In the genomic region with DNA sequence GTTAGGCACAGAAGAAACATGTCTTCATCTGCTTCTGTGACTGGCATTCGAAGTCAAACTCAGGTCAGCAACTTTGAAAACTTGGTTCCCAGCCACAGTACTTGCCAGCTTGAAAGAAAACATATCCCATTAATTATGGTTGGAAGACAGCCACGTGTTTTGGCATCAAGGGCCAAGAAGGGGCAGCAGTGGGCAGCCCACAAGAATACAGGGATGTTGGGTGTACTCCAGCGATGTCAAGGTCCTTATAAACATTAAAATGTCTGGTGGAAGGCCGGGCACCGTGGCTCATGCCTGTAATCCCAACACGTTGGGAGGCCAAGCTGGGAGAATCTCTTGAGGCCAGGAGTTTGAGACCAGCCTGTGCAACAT, we compare ENCODE assay signal across 26 cellular contexts. TPM values are rescaled to one million over a fixed set of nuclear protein-coding genes. Genes with fewer than 3 reads are reported as not detected.
DNase-seq lines count a peak whose midpoint lies in the region; ATAC-seq and TF ChIP-seq lines count a peak whose summit lies in the region.
"Had no signal": no experiment of that assay in that cellular context is flagged by ENCODE, and none has a peak within 500 bp of the region (broad histone marks: within the 10 kb centered on the region; RNA-seq: fewer than 3 reads in every experiment).

No MANE protein-coding gene starts in this region.

- TF ChIP-seq POLR2A in esophagus squamous epithelium (IDR thresholded peaks at IDR 0.05) (no peak), gastrocnemius medialis (IDR thresholded peaks at IDR 0.05) (no peak), spleen (IDR thresholded peaks at IDR 0.05) (no peak)

- H3K4me3 Mint-ChIP-seq in T-helper 2 cell treated with Interferon-gamma antibody and Interleukin-4, amounts not matched to agents 5 μg/mL and 100 μg/mL, for 36 hours = peak overlapping the region; percentile 90
- H3K4me3 Mint-ChIP-seq: activated naive CD4-positive, alpha-beta T cell treated with anti-CD3 and anti-CD28 coated beads for 36 hours; neural progenitor cell had no signal

- peaks cover 2% of the 10 kb centered on the region for H3K27me3 Mint-ChIP-seq in T-helper 2 cell treated with Interferon-gamma antibody and Interleukin-4, amounts not matched to agents 5 μg/mL and 100 μg/mL, for 36 hours (ENCODE audit: low read depth)

- H3K27me3 ChIP-seq in esophagus squamous epithelium (peaks cover 0 to 20% (median 0%) of the 10 kb centered on the region in 4 donors), gastrocnemius medialis (no peaks in the 10 kb centered on the region), spleen (replicated peaks in 1 of 7) (peaks cover 0 to 87% (median 16%) of the 10 kb centered on the region in 7 donors)
- H3K27me3 ChIP-seq: neural progenitor cell, Peyer's patch had no signal

- DNase-seq in T-helper 2 cell treated with Interferon-gamma antibody and Interleukin-4, amounts not matched to agents 5 μg/mL and 100 μg/mL, for 36 hours (ENCODE audit: low spot score) = no peak
- DNase-seq in T-helper 2 cell (no peak), esophagus squamous epithelium (lab: John Stamatoyannopoulos, UW) (no peak), gastrocnemius medialis (no peak), NCI-H774 (lab: John Stamatoyannopoulos, UW) (no peak), DMS114 treated with DMSO at 0.1 percent for 48 hours (lab: John Stamatoyannopoulos, UW; ENCODE audit: unreplicated experiment) (no peak), spleen (no peak)
- DNase-seq: activated CD4-positive, alpha-beta T cell treated with anti-CD3 and anti-CD28 coated beads for 4 hours; activated naive CD4-positive, alpha-beta T cell treated with anti-CD3 and anti-CD28 coated beads for 36 hours; activated T-cell treated with anti-CD3 and anti-CD28 coated beads, Interleukin-2, amount 50 U/mL, for 48 hours; aorta; cerebellar nuclear complex; foreskin keratinocyte; HCEC 1CT; hypothalamus; mucosa of descending colon; NCI-H1694; NCI-H2171; NCI-H526 treated with DMSO at 0.1 percent for 48 hours; Peyer's patch; T-helper 17 cell had no signal

- peaks cover 70% of the 10 kb centered on the region for H3K4me1 Mint-ChIP-seq in T-helper 2 cell treated with Interferon-gamma antibody and Interleukin-4, amounts not matched to agents 5 μg/mL and 100 μg/mL, for 36 hours (ENCODE audit: low read depth)

- H3K4me1 ChIP-seq in esophagus squamous epithelium (peaks cover 5 to 42% (median 28%) of the 10 kb centered on the region in 3 donors), gastrocnemius medialis (peaks cover 0 to 13% of the 10 kb centered on the region in 2 donors), spleen (peaks cover 6 to 36% (median 26%) of the 10 kb centered on the region in 6 donors)
- H3K4me1 ChIP-seq: foreskin keratinocyte had no signal

- intact Hi-C loops in esophagus squamous epithelium (cut with DNase I) (no loop called here), gastrocnemius medialis (cut with DNase I; ENCODE audit: low total_unique reads) (no loop called here), spleen (cut with DNase I; ENCODE audit: low total_unique reads) (no loop called here)

- TF ChIP-seq CTCF in esophagus squamous epithelium (IDR thresholded peaks at IDR 0.05) = no peak
- TF ChIP-seq CTCF in gastrocnemius medialis (IDR thresholded peaks at IDR 0.05 in 4 of 5, conservative IDR thresholded peaks at IDR 0.05 in 1 of 5) = no peak
- TF ChIP-seq CTCF in spleen (IDR thresholded peaks at IDR 0.05 in 8 of 11, conservative IDR thresholded peaks at IDR 0.05 in 3 of 11) = no peak

- no peaks in the 10 kb centered on the region for H3K9me3 Mint-ChIP-seq in T-helper 2 cell treated with Interferon-gamma antibody and Interleukin-4, amounts not matched to agents 5 μg/mL and 100 μg/mL, for 36 hours
- H3K9me3 Mint-ChIP-seq: activated naive CD4-positive, alpha-beta T cell treated with anti-CD3 and anti-CD28 coated beads for 36 hours; neural progenitor cell had no signal

- in situ Hi-C loops in gastrocnemius medialis (cut with MboI; ENCODE audit: low sequenced_read_pairs in 4 of 4) = no loop called here

- peak; percentile 16; the same call in 1 of the 3 replicates for ATAC-seq in SK-N-SH treated with all-trans-retinoic acid at 6 μM for 48 hours
- ATAC-seq in gastrocnemius medialis = no peak
- ATAC-seq: foreskin keratinocyte, GM12878, mucosa of descending colon, T-helper 17 cell had no signal

- H3K27ac ChIP-seq in esophagus squamous epithelium (peak overlapping the region in 3 of 4 donors; percentile 41 to 77 (median 74)), gastrocnemius medialis (peak overlapping the region; percentile 57 to 81 (median 69)), spleen (no peak overlapping the region)
- H3K27ac ChIP-seq: epithelial cell of prostate, foreskin keratinocyte, KMS-11, neural progenitor cell had no signal

- H3K36me3 ChIP-seq in esophagus squamous epithelium (no peaks in the 10 kb centered on the region), gastrocnemius medialis (no peaks in the 10 kb centered on the region), spleen (no peaks in the 10 kb centered on the region)
- H3K36me3 ChIP-seq: neural progenitor cell, Peyer's patch had no signal

- H3K4me3 ChIP-seq in esophagus squamous epithelium (no peak overlapping the region), gastrocnemius medialis (no peak overlapping the region), spleen (no peak overlapping the region)
- H3K4me3 ChIP-seq: GM12878, mucosa of descending colon, neural progenitor cell, Peyer's patch had no signal

- H3K36me3 Mint-ChIP-seq in T-helper 2 cell treated with Interferon-gamma antibody and Interleukin-4, amounts not matched to agents 5 μg/mL and 100 μg/mL, for 36 hours (ENCODE audit: low read depth) = peaks cover 23% of the 10 kb centered on the region

- no peaks in the 10 kb centered on the region for H3K9me3 ChIP-seq in esophagus squamous epithelium
- no peaks in the 10 kb centered on the region for H3K9me3 ChIP-seq in gastrocnemius medialis
- no peaks in the 10 kb centered on the region for H3K9me3 ChIP-seq in spleen
- H3K9me3 ChIP-seq: mucosa of descending colon, Peyer's patch had no signal

- no peak overlapping the region for H3K27ac Mint-ChIP-seq in T-helper 2 cell treated with Interferon-gamma antibody and Interleukin-4, amounts not matched to agents 5 μg/mL and 100 μg/mL, for 36 hours
- H3K27ac Mint-ChIP-seq: activated naive CD4-positive, alpha-beta T cell treated with anti-CD3 and anti-CD28 coated beads for 36 hours; T-helper 17 cell had no signal

- WGBS in esophagus squamous epithelium, 2 donors = 53 to 65% methylated on average over 5 to 6 of the region's 6 CpGs
- 69 to 90% (median 78%) methylated on average over 6 of the region's 6 CpGs for WGBS in spleen, 5 donors

TF ChIP-seq in SK-N-SH treated with all-trans-retinoic acid at 6 μM for 48 hours, 23 proteins besides CTCF, POLR2A, EP300 and RAD21 (continues in another document):
- TF ChIP-seq GLIS3 (CRISPR knock-in tag; IDR thresholded peaks at IDR 0.05) = no peak
- no peak for TF ChIP-seq CSDC2 (CRISPR knock-in tag; IDR thresholded peaks at IDR 0.05)
- no peak for TF ChIP-seq OSR1 (CRISPR knock-in tag; IDR thresholded peaks at IDR 0.05)
- no peak for TF ChIP-seq PPARA (CRISPR knock-in tag; IDR thresholded peaks at IDR 0.05; ENCODE audit: borderline replicate concordance)
- TF ChIP-seq ISL1 (CRISPR knock-in tag; IDR thresholded peaks at IDR 0.05) = no peak
- TF ChIP-seq ZFP30 (CRISPR knock-in tag; IDR thresholded peaks at IDR 0.05) = no peak
- TF ChIP-seq ARNTL (CRISPR knock-in tag; IDR thresholded peaks at IDR 0.05; ENCODE audit: borderline replicate concordance, low read depth) = no peak
- no peak for TF ChIP-seq ESRRG (CRISPR knock-in tag; IDR thresholded peaks at IDR 0.05)
- TF ChIP-seq, protein P1, sequence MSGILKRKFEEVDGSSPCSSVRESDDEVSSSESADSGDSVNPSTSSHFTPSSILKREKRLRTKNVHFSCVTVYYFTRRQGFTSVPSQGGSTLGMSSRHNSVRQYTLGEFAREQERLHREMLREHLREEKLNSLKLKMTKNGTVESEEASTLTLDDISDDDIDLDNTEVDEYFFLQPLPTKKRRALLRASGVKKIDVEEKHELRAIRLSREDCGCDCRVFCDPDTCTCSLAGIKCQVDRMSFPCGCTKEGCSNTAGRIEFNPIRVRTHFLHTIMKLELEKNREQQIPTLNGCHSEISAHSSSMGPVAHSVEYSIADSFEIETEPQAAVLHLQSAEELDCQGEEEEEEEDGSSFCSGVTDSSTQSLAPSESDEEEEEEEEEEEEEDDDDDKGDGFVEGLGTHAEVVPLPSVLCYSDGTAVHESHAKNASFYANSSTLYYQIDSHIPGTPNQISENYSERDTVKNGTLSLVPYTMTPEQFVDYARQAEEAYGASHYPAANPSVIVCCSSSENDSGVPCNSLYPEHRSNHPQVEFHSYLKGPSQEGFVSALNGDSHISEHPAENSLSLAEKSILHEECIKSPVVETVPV (CRISPR knock-in tag; IDR thresholded peaks at IDR 0.05) = no peak
- TF ChIP-seq RARB (CRISPR knock-in tag; IDR thresholded peaks at IDR 0.05) = no peak
- TF ChIP-seq, protein P2, sequence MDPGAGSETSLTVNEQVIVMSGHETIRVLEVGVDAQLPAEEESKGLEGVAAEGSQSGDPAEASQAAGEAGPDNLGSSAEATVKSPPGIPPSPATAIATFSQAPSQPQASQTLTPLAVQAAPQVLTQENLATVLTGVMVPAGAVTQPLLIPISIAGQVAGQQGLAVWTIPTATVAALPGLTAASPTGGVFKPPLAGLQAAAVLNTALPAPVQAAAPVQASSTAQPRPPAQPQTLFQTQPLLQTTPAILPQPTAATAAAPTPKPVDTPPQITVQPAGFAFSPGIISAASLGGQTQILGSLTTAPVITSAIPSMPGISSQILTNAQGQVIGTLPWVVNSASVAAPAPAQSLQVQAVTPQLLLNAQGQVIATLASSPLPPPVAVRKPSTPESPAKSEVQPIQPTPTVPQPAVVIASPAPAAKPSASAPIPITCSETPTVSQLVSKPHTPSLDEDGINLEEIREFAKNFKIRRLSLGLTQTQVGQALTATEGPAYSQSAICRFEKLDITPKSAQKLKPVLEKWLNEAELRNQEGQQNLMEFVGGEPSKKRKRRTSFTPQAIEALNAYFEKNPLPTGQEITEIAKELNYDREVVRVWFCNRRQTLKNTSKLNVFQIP (CRISPR knock-in tag; IDR thresholded peaks at IDR 0.05; ENCODE audit: borderline replicate concordance, low read depth) = no peak

RNA-seq across cellular contexts. Expression of a gene that starts 29.5 kb away (rescaled TPM):
- total RNA-seq in esophagus squamous epithelium = 10 to 100 TPM in 1 of 4 donors, 1 to 10 TPM in 2, under 1 TPM in 1; 0.91 to 23.1 (median 5.5) TPM
- total RNA-seq in gastrocnemius medialis = 10 to 100 TPM in 1 of 4 donors, 1 to 10 TPM in 3; 6.0 to 12.1 (median 6.5) TPM
- 1 to 10 TPM; 1.2 to 5.2 (median 2.2) TPM for total RNA-seq in spleen
- under 1 TPM; 0.26 to 0.83 (median 0.64) TPM for polyA plus RNA-seq in spleen
- polyA plus RNA-seq: GM12878 had no signal

Comparison
In these comparisons a context has a peak if more than half of its experiments do, and no peak if none do; other contexts are left out.
1. H3K27ac ChIP-seq: peak in esophagus squamous epithelium (3 of 4) and gastrocnemius medialis (4 of 4); none in spleen (0 of 8).